Comparison of ENCODE assay signal across 15 cellular contexts in genomic region chr2:191630313-191630712, GRCh38.
"Had no signal": no experiment of that assay in that cellular context is flagged by ENCODE, and none has a peak within 500 bp of the region (broad histone marks: within the 10 kb centered on the region; RNA-seq: fewer than 3 reads in every experiment).

No MANE protein-coding gene starts in this region.

- ATAC-seq: esophagus mucosa; heart left ventricle; naive thymus-derived CD4-positive, alpha-beta T cell; sciatic nerve had no signal

- H3K27me3 ChIP-seq: neutrophil, stomach had no signal

- H3K36me3 ChIP-seq: heart left ventricle, neutrophil, stomach had no signal

- H3K4me1 ChIP-seq: stomach had no signal

- H3K9me3 Mint-ChIP-seq: naive thymus-derived CD4-positive, alpha-beta T cell had no signal

- H3K27ac ChIP-seq: dorsolateral prefrontal cortex, heart left ventricle, neutrophil, skin epidermis, stomach had no signal

- H3K4me3 ChIP-seq: dorsolateral prefrontal cortex, heart left ventricle, skin epidermis, stomach had no signal

- DNase-seq: cortex of kidney; dorsolateral prefrontal cortex; effector CD8-positive, alpha-beta T cell; heart left ventricle; hippocampal formation; naive thymus-derived CD4-positive, alpha-beta T cell; posterior cingulate gyrus; stimulated activated CD4-positive, alpha-beta T cell treated with anti-CD3 and anti-CD28 coated beads, Interleukin-2, amount 100 ng/mL, for 24 hours; stimulated activated CD4-positive, alpha-beta T cell treated with anti-CD3 and anti-CD28 coated beads, Interleukin-4, amount 100 ng/mL, for 4 hours; stimulated activated naive CD4-positive, alpha-beta T cell; stomach had no signal

- H3K9me3 ChIP-seq: heart left ventricle, neutrophil, stomach had no signal
